ENCODE assay signal across 1 cellular context in genomic region chr1:109446236-109446635, GRCh38.
TF ChIP-seq lines count a peak whose summit lies in the region.

No MANE protein-coding gene starts in this region.

TF ChIP-seq in SK-N-SH, 30 proteins besides CTCF, POLR2A, EP300 and RAD21 (continued from another document):
- no peak for TF ChIP-seq CHD2 (IDR thresholded peaks at IDR 0.05; ENCODE audit: low read length, partially characterized antibody)
- TF ChIP-seq FOXJ3 (CRISPR knock-in tag; IDR thresholded peaks at IDR 0.05): no peak
- TF ChIP-seq ZBTB33 (IDR thresholded peaks at IDR 0.05; ENCODE audit: borderline replicate concordance, low read depth): no peak
- no peak for TF ChIP-seq MAX (IDR thresholded peaks at IDR 0.05; ENCODE audit: low read depth)
- no peak for TF ChIP-seq RCOR1 (IDR thresholded peaks at IDR 0.05; ENCODE audit: low read length)
- TF ChIP-seq FOXM1 (IDR thresholded peaks at IDR 0.05; ENCODE audit: low read depth): no peak
- TF ChIP-seq TAF1 (IDR thresholded peaks at IDR 0.05; ENCODE audit: borderline replicate concordance, low read depth, low read length): no peak
- TF ChIP-seq GABPA (IDR thresholded peaks at IDR 0.05; ENCODE audit: low read depth): no peak
